ENCODE assay signal across 8 cellular contexts in genomic region chr15:75449585-75450306, GRCh38. TPM values are rescaled to one million over a fixed set of nuclear protein-coding genes. Genes with fewer than 3 reads are reported as not detected.
A peak's percentile ranks its signal among the peaks of the same experiment; 100 is the strongest.
DNase-seq lines count a peak whose midpoint lies in the region; ATAC-seq and TF ChIP-seq lines count a peak whose summit lies in the region.

No MANE protein-coding gene starts in this region.

- no peak overlapping the region for H2BK5ac ChIP-seq in trophoblast cell (ENCODE audit: low read depth, low read length, poor library complexity)

- 45% methylated on average over 14 of the region's 14 CpGs for WGBS in esophagus muscularis mucosa
- no CpG with 5 or more reads among the region's 14 CpGs for WGBS in trophoblast cell (ENCODE audit: extremely low coverage, insufficient coverage, insufficient read length)

- TF ChIP-seq EP300 in esophagus muscularis mucosa (IDR thresholded peaks at IDR 0.05), result no peak

- H3K18ac ChIP-seq in trophoblast cell (ENCODE audit: low read length), result no peak overlapping the region

- H3K36me3 Mint-ChIP-seq in Calu3 (ENCODE audit: insufficient read depth, unreplicated experiment), result peaks cover 80% of the 10 kb centered on the region

- peak overlapping the region; percentile 99 for H3K4me3 Mint-ChIP-seq in Calu3 (ENCODE audit: low read depth, unreplicated experiment)

- H3K27ac Mint-ChIP-seq in Calu3 (ENCODE audit: unreplicated experiment), result peak overlapping the region; percentile 89

- H3K27ac ChIP-seq in RWPE1, result peak overlapping the region; percentile 99
- H3K27ac ChIP-seq in esophagus muscularis mucosa (replicated peaks in 1 of 4), result peak overlapping the region; percentile 97 to 100 (median 100)
- H3K27ac ChIP-seq in trophoblast cell (ENCODE audit: low read depth, low read length), result no peak overlapping the region

- no TSS peak for BruUV-seq in Calu3 (replicated peaks; lab: Mats Ljungman, UMichigan)

- TF ChIP-seq POLR2A in esophagus muscularis mucosa (IDR thresholded peaks at IDR 0.05; ENCODE audit: low read depth), result no peak

- no peak overlapping the region for H3K14ac ChIP-seq in trophoblast cell (ENCODE audit: low read length)

- peak; percentile 13 for DNase-seq in Calu3
- DNase-seq in RWPE1 (ENCODE audit: low spot score), result no peak
- DNase-seq in esophagus muscularis mucosa (ENCODE audit: extremely low spot score), result no peak
- DNase-seq in trophoblast cell, result no peak
- no peak for DNase-seq in AML-193 (lab: John Stamatoyannopoulos, UW)
- no peak for DNase-seq in NCI-H146 treated with DMSO at 0.1 percent for 48 hours (lab: John Stamatoyannopoulos, UW; ENCODE audit: unreplicated experiment)
- no peak for DNase-seq in DMS153 (lab: John Stamatoyannopoulos, UW)

- no peak overlapping the region for H3K23ac ChIP-seq in trophoblast cell (ENCODE audit: low read length)

- H4K91ac ChIP-seq in trophoblast cell (ENCODE audit: low read depth, low read length), result no peak overlapping the region

- no peak for ATAC-seq in HG03571 (IDR thresholded peaks at IDR 0.05; ENCODE audit: unreplicated experiment)

- H3K27me3 Mint-ChIP-seq in Calu3 (ENCODE audit: unreplicated experiment), result no peaks in the 10 kb centered on the region

- peaks cover 17% of the 10 kb centered on the region for H3K4me1 Mint-ChIP-seq in Calu3 (ENCODE audit: low read depth, unreplicated experiment)

- peaks cover 19% of the 10 kb centered on the region for H3K79me2 ChIP-seq in trophoblast cell (ENCODE audit: control insufficient read depth, insufficient read depth, low read length, poor library complexity)

- no peak overlapping the region for H2BK120ac ChIP-seq in trophoblast cell (ENCODE audit: insufficient read depth, low read length, poor library complexity)

- no peak overlapping the region for H2AK5ac ChIP-seq in trophoblast cell (ENCODE audit: low read length)

- peaks cover 18% of the 10 kb centered on the region for H3K79me1 ChIP-seq in trophoblast cell (ENCODE audit: low read length)

- peak overlapping the region; percentile 84 for H3K4ac ChIP-seq in trophoblast cell (ENCODE audit: low read depth, low read length)

- no peak overlapping the region for H2AFZ ChIP-seq in trophoblast cell (ENCODE audit: insufficient read depth, low read length, poor library complexity)

- H3K9me3 Mint-ChIP-seq in Calu3 (ENCODE audit: low read depth, unreplicated experiment), result no peaks in the 10 kb centered on the region

- no peak overlapping the region for H4K12ac ChIP-seq in trophoblast cell (ENCODE audit: low read depth, low read length)

- H3K27me3 ChIP-seq in esophagus muscularis mucosa, result no peaks in the 10 kb centered on the region
- no peaks in the 10 kb centered on the region for H3K27me3 ChIP-seq in trophoblast cell (ENCODE audit: insufficient read depth, low read length)

- intact Hi-C loops in Calu3 (cut with micrococcal nuclease; ENCODE audit: unreplicated experiment), result loop anchor here (2.0 to 5.0 kb wide), 2 partner anchors 81 to 193 kb away; partner anchors contain the start of genes IMP3 and MAN2C1
- intact Hi-C loops in esophagus muscularis mucosa (cut with DNase I), result loop anchor here (5.0 kb wide), 1 partner anchor 128 kb away; the partner anchor contains the start of gene PTPN9

- no peak overlapping the region for H2BK12ac ChIP-seq in trophoblast cell (ENCODE audit: low read length)

- peak overlapping the region; percentile 97 for H3K4me2 ChIP-seq in trophoblast cell (ENCODE audit: low read length)

- no peaks in the 10 kb centered on the region for H3K9me3 ChIP-seq in esophagus muscularis mucosa
- no peaks in the 10 kb centered on the region for H3K9me3 ChIP-seq in trophoblast cell (ENCODE audit: insufficient read depth, low read depth, low read length)

- CTCF ChIA-PET in Calu3 (lab: Charles Lee) (interaction anchor here (0.7 to 7.0 kb wide), 4 partner anchors 10 to 82 kb away, joined by 3 to 83 read pairs (median 4); partner anchors contain the start of gene MAN2C1), RWPE1 (lab: Yijun Ruan, JAX) (interaction anchor here (0.6 kb wide), 1 partner anchor 541 kb away, joined by 3 read pairs; no protein-coding TSS in a partner anchor)

- no peak overlapping the region for H3K9ac ChIP-seq in trophoblast cell (ENCODE audit: low read length)

- H3K4me3 ChIP-seq in esophagus muscularis mucosa (peak overlapping the region; percentile 88 to 95 (median 89)), trophoblast cell (ENCODE audit: low read depth, low read length) (no peak overlapping the region)

- TF ChIP-seq CTCF in Calu3 (IDR thresholded peaks at IDR 0.05; ENCODE audit: unreplicated experiment), result no peak
- TF ChIP-seq CTCF in RWPE1 (conservative IDR thresholded peaks at IDR 0.05; ENCODE audit: low read depth), result no peak
- TF ChIP-seq CTCF in esophagus muscularis mucosa (IDR thresholded peaks at IDR 0.05), result no peak

- H3K36me3 ChIP-seq in esophagus muscularis mucosa, result no peaks in the 10 kb centered on the region
- peaks cover 0 to 2% of the 10 kb centered on the region in 2 experiments for H3K36me3 ChIP-seq in trophoblast cell (ENCODE audit: control insufficient read depth in 1 of 2, insufficient read depth in 2 of 2, low read length in 2 of 2)

- POLR2A ChIA-PET in RWPE1 (lab: Yijun Ruan, JAX; ENCODE audit: low non-redundant PET), result interaction anchor here (0.7 to 1.1 kb wide), 2 partner anchors 36 to 82 kb away, joined by 3 read pairs; partner anchors contain the start of gene MAN2C1

- H3K4me1 ChIP-seq in esophagus muscularis mucosa (peaks cover 26 to 65% (median 50%) of the 10 kb centered on the region in 4 donors), trophoblast cell (ENCODE audit: control insufficient read depth in 1 of 2, insufficient read depth in 2 of 2, low read length in 2 of 2) (peaks cover 6 to 10% of the 10 kb centered on the region in 2 experiments)

- H4K8ac ChIP-seq in trophoblast cell (ENCODE audit: low read depth, low read length), result no peak overlapping the region

RNA-seq across cellular contexts. Expression of gene SIN3A, which starts 1.7 kb away (rescaled TPM):
- total RNA-seq in Calu3 (2022), result 91.4 and 97.6 TPM in 2 replicates
- total RNA-seq in esophagus muscularis mucosa, result 10 to 100 TPM; 31.1 to 53.1 (median 45.6) TPM
- polyA plus RNA-seq in trophoblast cell (2013), result 27.7 and 28.8 TPM in 2 replicates
